ENCODE assay signal across 9 cellular contexts in the genomic region with DNA sequence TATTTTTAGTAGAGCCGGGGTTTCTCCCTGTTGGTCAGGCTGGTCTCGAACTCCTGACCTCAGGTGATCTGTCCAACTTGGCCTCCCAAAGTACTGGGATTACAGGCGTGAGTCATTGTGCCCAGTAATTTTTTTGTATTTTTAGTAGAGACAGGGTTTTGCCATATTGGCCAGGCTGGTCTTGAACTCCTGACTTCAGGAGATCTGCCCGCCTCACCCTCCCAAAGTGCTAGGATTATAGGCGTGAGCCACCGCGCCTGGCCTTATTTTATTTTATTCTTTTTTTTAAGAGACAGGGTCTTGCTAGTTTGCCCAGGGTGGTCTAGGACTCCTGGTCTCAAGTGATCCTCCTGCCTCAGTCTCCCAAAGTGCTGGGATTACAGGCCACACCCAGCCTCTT. TPM values are rescaled to one million over a fixed set of nuclear protein-coding genes. Genes with fewer than 3 reads are reported as not detected.
DNase-seq lines count a peak whose midpoint lies in the region; ATAC-seq, FAIRE-seq and TF ChIP-seq lines count a peak whose summit lies in the region.
"Not testable (repeated sequence)": the region's sequence is repeated elsewhere in the genome, so short reads cannot be mapped to it uniquely, and the experiment has no call there.
"Had no signal": no experiment of that assay in that cellular context is flagged by ENCODE, and none has a peak within 500 bp of the region (broad histone marks: within the 10 kb centered on the region; RNA-seq: fewer than 3 reads in every experiment).

No MANE protein-coding gene starts in this region.

- not testable (repeated sequence) for DNase-seq in CD4-positive, CD25-positive, alpha-beta regulatory T cell; activated T-helper 1 cell treated with anti-CD3 and anti-CD28 coated beads, Interleukin-12 subunit alpha, Interleukin-12 subunit beta, Interleukin-2, Interleukin-4 antibody, amounts not matched to agents 30 ng/mL and 10 ng/mL and 1 ng/mL, durations not matched to agents 14 hours and 24 hours and 36 hours (ENCODE audit: low spot score); K562 (ENCODE audit: extremely low read depth in 1 of 4, low spot score in 3 of 4); naive B cell; natural killer cell treated with Interleukin-12 subunit alpha and Interleukin-12 subunit beta and Interleukin-15 and Interleukin-18, amount 100 ng/mL, for 72 hours (ENCODE audit: low spot score)
- DNase-seq in Peyer's patch (peak in 2 of 3 donors; percentile 3 to 10), spleen (peak; percentile 45)

- H3K27me3 Mint-ChIP-seq in CD4-positive, CD25-positive, alpha-beta regulatory T cell; activated T-helper 1 cell treated with anti-CD3 and anti-CD28 coated beads, Interleukin-12 subunit alpha, Interleukin-12 subunit beta, Interleukin-2, Interleukin-4 antibody, amounts not matched to agents 30 ng/mL and 10 ng/mL and 1 ng/mL, durations not matched to agents 14 hours and 24 hours and 36 hours (ENCODE audit: insufficient read depth); naive B cell; natural killer cell treated with Interleukin-12 subunit alpha and Interleukin-12 subunit beta and Interleukin-15 and Interleukin-18, amount 100 ng/mL, for 72 hours: not testable (repeated sequence)

- not testable (repeated sequence) for H3K4me2 ChIP-seq in K562 (ENCODE audit: insufficient read depth, low read length)

- ATAC-seq in CD4-positive, CD25-positive, alpha-beta regulatory T cell (ENCODE audit: low read depth in 2 of 2); K562; naive B cell (ENCODE audit: low read depth in 2 of 2); natural killer cell treated with Interleukin-12 subunit alpha and Interleukin-12 subunit beta and Interleukin-15 and Interleukin-18, amount 100 ng/mL, for 72 hours: not testable (repeated sequence)

- intact Hi-C loops in activated T-helper 1 cell treated with anti-CD3 and anti-CD28 coated beads, Interleukin-12 subunit alpha, Interleukin-12 subunit beta, Interleukin-2, Interleukin-4 antibody, amounts not matched to agents 30 ng/mL and 10 ng/mL and 1 ng/mL, durations not matched to agents 14 hours and 24 hours and 36 hours (cut with micrococcal nuclease) = loop anchor here (5.0 kb wide), 1 partner anchor 86 kb away; the partner anchor contains the start of gene XKR8
- intact Hi-C loops in K562 (cut with micrococcal nuclease); spleen (cut with DNase I; ENCODE audit: low total_unique reads): not testable (repeated sequence)

- not testable (repeated sequence) for H3K36me3 Mint-ChIP-seq in CD4-positive, CD25-positive, alpha-beta regulatory T cell; activated T-helper 1 cell treated with anti-CD3 and anti-CD28 coated beads, Interleukin-12 subunit alpha, Interleukin-12 subunit beta, Interleukin-2, Interleukin-4 antibody, amounts not matched to agents 30 ng/mL and 10 ng/mL and 1 ng/mL, durations not matched to agents 14 hours and 24 hours and 36 hours (ENCODE audit: low read depth); naive B cell; natural killer cell treated with Interleukin-12 subunit alpha and Interleukin-12 subunit beta and Interleukin-15 and Interleukin-18, amount 100 ng/mL, for 72 hours

- H3K4me3 Mint-ChIP-seq in CD4-positive, CD25-positive, alpha-beta regulatory T cell = peak overlapping the region in 3 of 4 donors; percentile 33 to 94 (median 41)
- H3K4me3 Mint-ChIP-seq in activated T-helper 1 cell treated with anti-CD3 and anti-CD28 coated beads, Interleukin-12 subunit alpha, Interleukin-12 subunit beta, Interleukin-2, Interleukin-4 antibody, amounts not matched to agents 30 ng/mL and 10 ng/mL and 1 ng/mL, durations not matched to agents 14 hours and 24 hours and 36 hours = peak overlapping the region; percentile 77
- peak overlapping the region in 7 of 8 donors; percentile 12 to 95 (median 30) for H3K4me3 Mint-ChIP-seq in naive B cell
- peak overlapping the region; percentile 97 for H3K4me3 Mint-ChIP-seq in natural killer cell treated with Interleukin-12 subunit alpha and Interleukin-12 subunit beta and Interleukin-15 and Interleukin-18, amount 100 ng/mL, for 72 hours

- POLR2A ChIA-PET in K562 (lab: Yijun Ruan, JAX) = interaction anchor here (0.6 kb wide), 1 partner anchor 67 kb away, joined by 4 read pairs; no protein-coding TSS in a partner anchor

- peak overlapping the region; percentile 23 for H3K27ac ChIP-seq in CD4-positive, CD25-positive, alpha-beta regulatory T cell (ENCODE audit: insufficient read depth, low read length, poor library complexity, severe bottlenecking)
- H3K27ac ChIP-seq in Peyer's patch; K562 (ENCODE audit: extremely low read depth, low read depth, low read length): not testable (repeated sequence)
- H3K27ac ChIP-seq in spleen = peak overlapping the region in 4 of 8 donors; percentile 91 to 97 (median 94)

- not testable (repeated sequence) for H2AFZ ChIP-seq in K562 (ENCODE audit: low read depth, low read length)

- 84% methylated on average over 7 of the region's 7 CpGs for WGBS in K562 (ENCODE audit: insufficient coverage, low coverage, missing lambda C conversion rate)
- WGBS in spleen, 5 donors = 93 to 97% (median 94%) methylated on average over 7 of the region's 7 CpGs

- H3K9me3 Mint-ChIP-seq in CD4-positive, CD25-positive, alpha-beta regulatory T cell; activated T-helper 1 cell treated with anti-CD3 and anti-CD28 coated beads, Interleukin-12 subunit alpha, Interleukin-12 subunit beta, Interleukin-2, Interleukin-4 antibody, amounts not matched to agents 30 ng/mL and 10 ng/mL and 1 ng/mL, durations not matched to agents 14 hours and 24 hours and 36 hours; naive B cell; natural killer cell treated with Interleukin-12 subunit alpha and Interleukin-12 subunit beta and Interleukin-15 and Interleukin-18, amount 100 ng/mL, for 72 hours: not testable (repeated sequence)

- not testable (repeated sequence) for H3K9ac ChIP-seq in K562 (ENCODE audit: insufficient read depth in 1 of 2, low read depth in 2 of 2, low read length in 2 of 2)

- H3K27ac Mint-ChIP-seq in CD4-positive, CD25-positive, alpha-beta regulatory T cell = peak overlapping the region in 2 of 3 donors; percentile 54 to 80
- not testable (repeated sequence) for H3K27ac Mint-ChIP-seq in activated T-helper 1 cell treated with anti-CD3 and anti-CD28 coated beads, Interleukin-12 subunit alpha, Interleukin-12 subunit beta, Interleukin-2, Interleukin-4 antibody, amounts not matched to agents 30 ng/mL and 10 ng/mL and 1 ng/mL, durations not matched to agents 14 hours and 24 hours and 36 hours
- peak overlapping the region in 1 of 6 donors; percentile 51 for H3K27ac Mint-ChIP-seq in naive B cell
- H3K27ac Mint-ChIP-seq in natural killer cell treated with Interleukin-12 subunit alpha and Interleukin-12 subunit beta and Interleukin-15 and Interleukin-18, amount 100 ng/mL, for 72 hours = peak overlapping the region in 1 of 2 donors; percentile 76

- BruUV-seq in K562 (replicated peaks; lab: Mats Ljungman, UMichigan) = not testable (repeated sequence)

- peaks cover 6 to 75% (median 32%) of the 10 kb centered on the region in 4 donors for H3K4me1 Mint-ChIP-seq in CD4-positive, CD25-positive, alpha-beta regulatory T cell
- H3K4me1 Mint-ChIP-seq in activated T-helper 1 cell treated with anti-CD3 and anti-CD28 coated beads, Interleukin-12 subunit alpha, Interleukin-12 subunit beta, Interleukin-2, Interleukin-4 antibody, amounts not matched to agents 30 ng/mL and 10 ng/mL and 1 ng/mL, durations not matched to agents 14 hours and 24 hours and 36 hours (ENCODE audit: low read depth) = peaks cover 55% of the 10 kb centered on the region
- peaks cover 34 to 53% (median 52%) of the 10 kb centered on the region in 3 donors for H3K4me1 Mint-ChIP-seq in naive B cell
- H3K4me1 Mint-ChIP-seq in natural killer cell treated with Interleukin-12 subunit alpha and Interleukin-12 subunit beta and Interleukin-15 and Interleukin-18, amount 100 ng/mL, for 72 hours (ENCODE audit: low read depth in 2 of 2) = peaks cover 36 to 44% of the 10 kb centered on the region in 2 donors

- not testable (repeated sequence) for H3K36me3 ChIP-seq in CD4-positive, CD25-positive, alpha-beta regulatory T cell (ENCODE audit: control insufficient read depth, insufficient read depth, low read length); Peyer's patch; K562 (ENCODE audit: control insufficient read depth, insufficient read depth, low read length); spleen

- not testable (repeated sequence) for TF ChIP-seq RAD21 in K562 (CRISPR knock-in tag; conservative IDR thresholded peaks at IDR 0.05 in 1 of 2, IDR thresholded peaks at IDR 0.05 in 1 of 2)

- H4K20me1 ChIP-seq in K562 (replicated peaks; ENCODE audit: control insufficient read depth, insufficient read depth, low read length) = not testable (repeated sequence)

- H3K9me1 ChIP-seq in K562 (ENCODE audit: control insufficient read depth, insufficient read depth, low read length) = not testable (repeated sequence)

- not testable (repeated sequence) for TF ChIP-seq POLR2A in Peyer's patch (IDR thresholded peaks at IDR 0.05); K562 (conservative IDR thresholded peaks at IDR 0.05); spleen (IDR thresholded peaks at IDR 0.05)

- TF ChIP-seq EP300 in K562 (IDR thresholded peaks at IDR 0.05; ENCODE audit: low read length) = not testable (repeated sequence)

- TF ChIP-seq CTCF in Peyer's patch (IDR thresholded peaks at IDR 0.05); K562 (IDR thresholded peaks at IDR 0.05 in 2 of 3, conservative IDR thresholded peaks at IDR 0.05 in 1 of 3; ENCODE audit: insufficient read depth in 2 of 3, low read depth in 1 of 3, low read length in 3 of 3); spleen (IDR thresholded peaks at IDR 0.05 in 8 of 11, conservative IDR thresholded peaks at IDR 0.05 in 3 of 11): not testable (repeated sequence)

- H3K27me3 ChIP-seq in CD4-positive, CD25-positive, alpha-beta regulatory T cell (ENCODE audit: control insufficient read depth, insufficient read depth, low read length); Peyer's patch; K562 (ENCODE audit: control insufficient read depth in 2 of 2, insufficient read depth in 2 of 2, low read length in 2 of 2); spleen (replicated peaks in 1 of 7): not testable (repeated sequence)

- CTCF ChIA-PET in K562 (lab: Yijun Ruan, JAX; ENCODE audit: low intra/inter-chr PET ratio) = not testable (repeated sequence)

- FAIRE-seq in K562 (lab: Jason Lieb, UNC) = not testable (repeated sequence)

- not testable (repeated sequence) for H3K79me2 ChIP-seq in K562 (ENCODE audit: control insufficient read depth, insufficient read depth, low read length)

- in situ Hi-C loops in K562 (cut with MboI) = not testable (repeated sequence)

- H3K4me1 ChIP-seq in CD4-positive, CD25-positive, alpha-beta regulatory T cell (ENCODE audit: control insufficient read depth, insufficient read depth, low read length, poor library complexity, severe bottlenecking) = peaks cover 64% of the 10 kb centered on the region
- H3K4me1 ChIP-seq in Peyer's patch (peaks cover 0 to 26% (median 14%) of the 10 kb centered on the region in 4 donors), K562 (replicated peaks in 1 of 2; ENCODE audit: control insufficient read depth in 2 of 2, insufficient read depth in 2 of 2, low read length in 2 of 2) (peaks cover 31 to 50% of the 10 kb centered on the region in 2 experiments), spleen (peaks cover 18 to 96% (median 71%) of the 10 kb centered on the region in 6 donors)

- not testable (repeated sequence) for H3K4me3 ChIP-seq in CD4-positive, CD25-positive, alpha-beta regulatory T cell (ENCODE audit: low read depth, low read length); Peyer's patch; K562; spleen

- not testable (repeated sequence) for H3K9me3 ChIP-seq in CD4-positive, CD25-positive, alpha-beta regulatory T cell (ENCODE audit: control insufficient read depth in 2 of 2, low read length in 2 of 2); Peyer's patch; K562 (replicated peaks; ENCODE audit: control insufficient read depth, insufficient read depth, low read depth, low read length); spleen

RNA-seq across cellular contexts. Expression of gene THEMIS2, which starts 1.3 kb away (rescaled TPM):
- 57.1 TPM for total RNA-seq in CD4-positive, CD25-positive, alpha-beta regulatory T cell
- polyA plus RNA-seq in CD4-positive, CD25-positive, alpha-beta regulatory T cell = 10 to 100 TPM; 37.9 to 69.9 (median 60.5) TPM
- total RNA-seq in Peyer's patch (10 to 100 TPM in 3 of 4 donors, 1 to 10 TPM in 1; 8.1 to 86.6 (median 22.8) TPM), K562 (2014; rRNA removed) (10.8 and 12.6 TPM in 2 replicates), K562 (2014; rRNA removed; fragmentation: Illumina TruSeq; extraction: Trizol) (4.2 and 6.8 TPM in 2 replicates), K562 (2015; rRNA removed; fragmentation: Illumina TruSeq; extraction: Trizol) (4.6 and 4.9 TPM in 2 replicates), K562 (2021) (12.7 TPM in 2 replicates), spleen (100 to 1,000 TPM; 166 to 433 (median 273) TPM)
- total RNA-seq in activated T-helper 1 cell treated with anti-CD3 and anti-CD28 coated beads, Interleukin-12 subunit alpha, Interleukin-12 subunit beta, Interleukin-2, Interleukin-4 antibody, amounts not matched to agents 30 ng/mL and 10 ng/mL and 1 ng/mL, durations not matched to agents 14 hours and 24 hours and 36 hours = 28.7 and 33.5 TPM in 2 replicates
- 11.1 and 36.1 TPM in 2 replicates for total RNA-seq in K562 (2011; cell fraction: chromatin; rRNA removed; ENCODE audit: low replicate concordance)
- total RNA-seq in K562 (2011; cell fraction: nucleolus; rRNA removed) = 23.2 and 25.5 TPM in 2 replicates
- total RNA-seq in K562 (2011; cell fraction: nucleoplasm; rRNA removed) = 18.8 and 19.5 TPM in 2 replicates
- polyA plus RNA-seq in K562 (2011; rRNA removed) (8.5 and 16.9 TPM in 2 replicates), K562 (2014; fragmentation: Illumina TruSeq; extraction: Trizol) (8.0 and 9.5 TPM in 2 replicates), K562 (2014; fragmentation: Nextera tagmentation; extraction: Ambion mirVana) (1 to 10 TPM; 2.3 to 3.4 TPM), K562 (2014; rRNA removed) (11.7 and 12.8 TPM in 2 replicates), naive B cell (ENCODE audit: low read depth in 6 of 6) (10 to 100 TPM in 2 of 6 donors, 1 to 10 TPM in 4; 5.7 to 14.1 (median 9.5) TPM), spleen (100 to 1,000 TPM in 1 of 3 donors, 10 to 100 TPM in 2; 82.4 to 122 (median 88.8) TPM)
- polyA plus RNA-seq in K562 (2011; cell fraction: cytosol; rRNA removed) = 15.5 and 15.9 TPM in 2 replicates
- polyA plus RNA-seq in K562 (2011; cell fraction: nucleus; rRNA removed) = 23.2 and 24.7 TPM in 2 replicates
- 8.4 and 16.6 TPM in 2 replicates for polyA plus RNA-seq in K562 (2012)
- 7.9 and 9.4 TPM in 2 replicates for polyA minus RNA-seq in K562 (2011; rRNA and poly(A)+ RNA removed)
- 7.0 and 10.6 TPM in 2 replicates for polyA minus RNA-seq in K562 (2011; cell fraction: cytosol; rRNA and poly(A)+ RNA removed)
- polyA minus RNA-seq in K562 (2011; cell fraction: nucleus; rRNA and poly(A)+ RNA removed) = 8.6 and 11.6 TPM in 2 replicates
- 10 to 100 TPM; 38.4 to 51.9 TPM for total RNA-seq in natural killer cell treated with Interleukin-12 subunit alpha and Interleukin-12 subunit beta and Interleukin-15 and Interleukin-18, amount 100 ng/mL, for 72 hours
- total RNA-seq: A172, HT1080 had no signal

RNA-seq across cellular contexts. Expression of gene PPP1R8, which starts 40.5 kb away (rescaled TPM):
- 23.3 TPM for total RNA-seq in CD4-positive, CD25-positive, alpha-beta regulatory T cell
- 10 to 100 TPM; 40.9 to 45.5 (median 42.3) TPM for polyA plus RNA-seq in CD4-positive, CD25-positive, alpha-beta regulatory T cell
- total RNA-seq in Peyer's patch (10 to 100 TPM; 19.1 to 82.5 (median 27.0) TPM), K562 (2014; rRNA removed) (70.7 and 79.1 TPM in 2 replicates), K562 (2014; rRNA removed; fragmentation: Illumina TruSeq; extraction: Trizol) (74.6 and 79.6 TPM in 2 replicates), K562 (2015; rRNA removed; fragmentation: Illumina TruSeq; extraction: Trizol) (80.1 and 87.9 TPM in 2 replicates), K562 (2021) (66.7 and 75.3 TPM in 2 replicates), spleen (10 to 100 TPM; 24.7 to 39.1 (median 30.1) TPM)
- total RNA-seq in activated T-helper 1 cell treated with anti-CD3 and anti-CD28 coated beads, Interleukin-12 subunit alpha, Interleukin-12 subunit beta, Interleukin-2, Interleukin-4 antibody, amounts not matched to agents 30 ng/mL and 10 ng/mL and 1 ng/mL, durations not matched to agents 14 hours and 24 hours and 36 hours = 84.1 and 88.1 TPM in 2 replicates
- 20.9 and 25.0 TPM in 2 replicates for total RNA-seq in K562 (2011; cell fraction: chromatin; rRNA removed; ENCODE audit: low replicate concordance)
- total RNA-seq in K562 (2011; cell fraction: nucleolus; rRNA removed) = 24.2 and 25.8 TPM in 2 replicates
- total RNA-seq in K562 (2011; cell fraction: nucleoplasm; rRNA removed) = 22.5 and 26.0 TPM in 2 replicates
- polyA plus RNA-seq in K562 (2011; rRNA removed) (89.6 and 101 TPM in 2 replicates), K562 (2014; fragmentation: Illumina TruSeq; extraction: Trizol) (107 and 132 TPM in 2 replicates), K562 (2014; fragmentation: Nextera tagmentation; extraction: Ambion mirVana) (10 to 100 TPM; 16.2 to 20.2 TPM), K562 (2014; rRNA removed) (83.0 and 89.5 TPM in 2 replicates), naive B cell (ENCODE audit: low read depth in 6 of 6) (10 to 100 TPM; 25.8 to 40.9 (median 37.8) TPM), spleen (10 to 100 TPM; 22.5 to 33.8 (median 29.1) TPM)
- 74.3 and 80.9 TPM in 2 replicates for polyA plus RNA-seq in K562 (2011; cell fraction: cytosol; rRNA removed)
- polyA plus RNA-seq in K562 (2011; cell fraction: nucleus; rRNA removed) = 37.2 and 44.2 TPM in 2 replicates
- 53.6 and 64.5 TPM in 2 replicates for polyA plus RNA-seq in K562 (2012)
- 120 and 129 TPM in 2 replicates for polyA minus RNA-seq in K562 (2011; rRNA and poly(A)+ RNA removed)
- polyA minus RNA-seq in K562 (2011; cell fraction: cytosol; rRNA and poly(A)+ RNA removed) = 48.7 and 53.1 TPM in 2 replicates
- 12.4 and 24.0 TPM in 2 replicates for polyA minus RNA-seq in K562 (2011; cell fraction: nucleus; rRNA and poly(A)+ RNA removed)
- 10 to 100 TPM; 65.1 to 69.7 TPM for total RNA-seq in natural killer cell treated with Interleukin-12 subunit alpha and Interleukin-12 subunit beta and Interleukin-15 and Interleukin-18, amount 100 ng/mL, for 72 hours

RNA-seq across cellular contexts. Expression of gene RPA2, which starts 43.3 kb away (rescaled TPM):
- total RNA-seq in CD4-positive, CD25-positive, alpha-beta regulatory T cell = 36.6 TPM
- polyA plus RNA-seq in CD4-positive, CD25-positive, alpha-beta regulatory T cell = 100 to 1,000 TPM; 199 to 237 (median 206) TPM
- total RNA-seq in Peyer's patch (10 to 100 TPM in 2 of 4 donors, 1 to 10 TPM in 2; 8.2 to 23.1 (median 10.0) TPM), K562 (2014; rRNA removed) (177 and 243 TPM in 2 replicates), K562 (2014; rRNA removed; fragmentation: Illumina TruSeq; extraction: Trizol) (150 and 169 TPM in 2 replicates), K562 (2015; rRNA removed; fragmentation: Illumina TruSeq; extraction: Trizol) (136 and 144 TPM in 2 replicates), K562 (2021) (119 and 121 TPM in 2 replicates), spleen (10 to 100 TPM; 32.2 to 49.1 (median 38.1) TPM)
- total RNA-seq in activated T-helper 1 cell treated with anti-CD3 and anti-CD28 coated beads, Interleukin-12 subunit alpha, Interleukin-12 subunit beta, Interleukin-2, Interleukin-4 antibody, amounts not matched to agents 30 ng/mL and 10 ng/mL and 1 ng/mL, durations not matched to agents 14 hours and 24 hours and 36 hours = 96.0 and 96.5 TPM in 2 replicates
- total RNA-seq in K562 (2011; cell fraction: chromatin; rRNA removed; ENCODE audit: low replicate concordance) = 37.6 and 39.9 TPM in 2 replicates
- total RNA-seq in K562 (2011; cell fraction: nucleolus; rRNA removed) = 42.4 and 43.4 TPM in 2 replicates
- 47.2 and 54.0 TPM in 2 replicates for total RNA-seq in K562 (2011; cell fraction: nucleoplasm; rRNA removed)
- polyA plus RNA-seq in K562 (2011; rRNA removed) (177 and 222 TPM in 2 replicates), K562 (2014; fragmentation: Illumina TruSeq; extraction: Trizol) (198 and 207 TPM in 2 replicates), K562 (2014; fragmentation: Nextera tagmentation; extraction: Ambion mirVana) (100 to 1,000 TPM; 260 to 516 TPM), K562 (2014; rRNA removed) (265 and 295 TPM in 2 replicates), naive B cell (ENCODE audit: low read depth in 6 of 6) (100 to 1,000 TPM; 128 to 275 (median 191) TPM), spleen (10 to 100 TPM; 47.5 to 61.8 (median 60.9) TPM)
- 110 and 113 TPM in 2 replicates for polyA plus RNA-seq in K562 (2011; cell fraction: cytosol; rRNA removed)
- 85.8 and 86.7 TPM in 2 replicates for polyA plus RNA-seq in K562 (2011; cell fraction: nucleus; rRNA removed)
- 103 and 129 TPM in 2 replicates for polyA plus RNA-seq in K562 (2012)
- polyA minus RNA-seq in K562 (2011; rRNA and poly(A)+ RNA removed) = 69.4 and 70.6 TPM in 2 replicates
- 40.0 and 42.4 TPM in 2 replicates for polyA minus RNA-seq in K562 (2011; cell fraction: cytosol; rRNA and poly(A)+ RNA removed)
- 18.3 and 27.1 TPM in 2 replicates for polyA minus RNA-seq in K562 (2011; cell fraction: nucleus; rRNA and poly(A)+ RNA removed)
- 10 to 100 TPM; 54.7 to 79.8 TPM for total RNA-seq in natural killer cell treated with Interleukin-12 subunit alpha and Interleukin-12 subunit beta and Interleukin-15 and Interleukin-18, amount 100 ng/mL, for 72 hours

Comparison
In these comparisons a context has a peak if more than half of its experiments do, and no peak if none do; other contexts are left out.
1. H3K4me3 Mint-ChIP-seq: peak in every context shown above with its lines; median percentile 97 in natural killer cell treated with Interleukin-12 subunit alpha and Interleukin-12 subunit beta and Interleukin-15 and Interleukin-18, amount 100 ng/mL, for 72 hours; 77 in activated T-helper 1 cell treated with anti-CD3 and anti-CD28 coated beads, Interleukin-12 subunit alpha, Interleukin-12 subunit beta, Interleukin-2, Interleukin-4 antibody, amounts not matched to agents 30 ng/mL and 10 ng/mL and 1 ng/mL, durations not matched to agents 14 hours and 24 hours and 36 hours; 41 in CD4-positive, CD25-positive, alpha-beta regulatory T cell; 30 in naive B cell.